Comparison of ENCODE assay signal across 22 cellular contexts in the genomic region with DNA sequence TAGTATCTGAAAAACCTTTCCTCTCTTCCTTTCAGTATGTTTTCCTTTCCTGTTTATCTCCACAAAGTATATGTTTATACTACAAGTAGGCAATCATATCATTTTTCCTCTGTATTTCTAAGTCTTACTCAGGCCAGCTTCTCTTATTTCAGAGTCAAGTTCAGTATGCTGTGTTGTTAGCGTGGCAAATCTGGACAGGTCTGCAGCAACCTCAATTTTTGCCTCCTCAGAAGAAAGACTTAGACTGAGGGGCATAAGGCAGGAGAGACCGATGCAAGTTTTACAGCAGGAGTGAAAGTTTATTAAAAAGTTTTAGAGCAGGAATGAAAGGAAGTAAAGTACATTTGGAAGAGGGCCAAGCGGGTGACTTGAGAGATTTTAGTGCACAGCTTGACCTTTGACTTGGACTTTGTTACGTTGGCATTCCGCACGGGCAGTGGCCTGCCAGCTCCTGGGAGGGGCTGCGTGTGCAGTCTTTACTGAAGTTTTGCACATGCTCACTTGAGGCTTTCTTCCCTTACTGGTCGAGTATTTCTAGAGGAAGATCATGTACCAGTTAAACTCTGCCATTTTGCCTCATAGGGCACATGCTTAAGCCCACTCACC.
"Had no signal": no experiment of that assay in that cellular context is flagged by ENCODE, and none has a peak within 500 bp of the region (broad histone marks: within the 10 kb centered on the region; RNA-seq: fewer than 3 reads in every experiment).

No MANE protein-coding gene starts in this region.

- H3K27me3 ChIP-seq: colonic mucosa, neutrophil, pancreas, suprapubic skin, vagina had no signal

- H3K9me3 ChIP-seq: colonic mucosa, neutrophil, pancreas, vagina had no signal

- H3K4me3 ChIP-seq: colonic mucosa, lung, mucosa of descending colon, pancreas, suprapubic skin, vagina had no signal

- ATAC-seq: left colon; left ventricle myocardium superior; mucosa of descending colon; natural killer cell treated with Interleukin-12 subunit alpha and Interleukin-12 subunit beta and Interleukin-15 and Interleukin-18, amount 100 ng/mL, for 72 hours; pancreas; sciatic nerve; stimulated activated effector memory CD8-positive, alpha-beta T cell treated with anti-CD3 and anti-CD28 coated beads, Interleukin-12 subunit alpha, Interleukin-12 subunit beta, amount 100 ng/mL, for 72 hours had no signal

- H3K4me1 ChIP-seq: colonic mucosa, pancreas, suprapubic skin, vagina had no signal

- H3K27ac ChIP-seq: colonic mucosa, neutrophil, pancreas, suprapubic skin, vagina had no signal

- DNase-seq: colonic mucosa; effector memory CD4-positive, alpha-beta T cell; erythroblast; hypothalamus; immature natural killer cell; islet precursor cell; kidney glomerular epithelial cell; left colon; left ventricle myocardium superior; mucosa of descending colon; naive B cell; pancreas; stimulated activated CD4-positive, alpha-beta T cell treated with anti-CD3 and anti-CD28 coated beads, Interleukin-2, amount 100 ng/mL, for 24 hours; stimulated activated CD4-positive, alpha-beta T cell treated with anti-CD3 and anti-CD28 coated beads, Interleukin-4, amount 100 ng/mL, for 24 hours; trophoblast cell had no signal

- H3K36me3 ChIP-seq: colonic mucosa, neutrophil, pancreas, suprapubic skin, vagina had no signal
